ENCODE assay signal across 14 cellular contexts in genomic region chr16:23026777-23027362, GRCh38.
DNase-seq lines count a peak whose midpoint lies in the region; ATAC-seq and TF ChIP-seq lines count a peak whose summit lies in the region.
"Had no signal": no experiment of that assay in that cellular context is flagged by ENCODE, and none has a peak within 500 bp of the region (broad histone marks: within the 10 kb centered on the region; RNA-seq: fewer than 3 reads in every experiment).

No MANE protein-coding gene starts in this region.

- no peak overlapping the region for H3K4ac ChIP-seq in H9 (ENCODE audit: low read depth, low read length)

- no peak overlapping the region for H4K5ac ChIP-seq in H9 (ENCODE audit: insufficient read length, low read depth, low read length)

- ATAC-seq in GM21447 (IDR thresholded peaks at IDR 0.05; ENCODE audit: unreplicated experiment) (no peak), HG03378 (IDR thresholded peaks at IDR 0.05; ENCODE audit: unreplicated experiment) (no peak), aorta (ENCODE audit: low FRiP score) (no peak)
- ATAC-seq: stimulated activated naive CD8-positive, alpha-beta T cell treated with anti-CD3 and anti-CD28 coated beads, Interleukin-15, amount 100 ng/mL, for 72 hours had no signal

- no peaks in the 10 kb centered on the region for H3K9me2 ChIP-seq in SK-N-SH

- no peak for TF ChIP-seq EP300 in SK-N-SH (IDR thresholded peaks at IDR 0.05; ENCODE audit: borderline replicate concordance in 1 of 2, low read depth in 1 of 2, low read length in 1 of 2)

- no CpG with 5 or more reads among the region's 4 CpGs for WGBS in H9 (ENCODE audit: extremely low coverage, insufficient read length, low lambda C conversion rate)
- WGBS in SK-N-SH (ENCODE audit: low lambda C conversion rate) = 33% methylated on average over 4 of the region's 4 CpGs
- WGBS in aorta, 2 donors = 17 to 22% methylated on average over 4 of the region's 4 CpGs

- H2BK12ac ChIP-seq in H9 (ENCODE audit: insufficient read length, low read depth, low read length) = no peak overlapping the region

- H3K56ac ChIP-seq in H9 (ENCODE audit: insufficient read length, low read depth, low read length) = no peak overlapping the region

- no peak overlapping the region for H4K8ac ChIP-seq in H9 (replicated peaks; ENCODE audit: insufficient read length, low read depth, low read length)

- no peak overlapping the region for H2AK5ac ChIP-seq in H9 (ENCODE audit: insufficient read length, low read length)

- no peak overlapping the region for H3K27ac Mint-ChIP-seq in H9
- H3K27ac Mint-ChIP-seq in glutamatergic neuron (ENCODE audit: unreplicated experiment) = peak overlapping the region; percentile 53
- H3K27ac Mint-ChIP-seq: stimulated activated naive CD8-positive, alpha-beta T cell treated with anti-CD3 and anti-CD28 coated beads, Interleukin-15, amount 100 ng/mL, for 72 hours had no signal

- peak; percentile 55 for DNase-seq in A172 (ENCODE audit: low spot score)
- peak; percentile 54 for DNase-seq in H9
- no peak for DNase-seq in SK-N-SH
- no peak for DNase-seq in glutamatergic neuron
- DNase-seq in NK-92 treated with Interleukin-12 subunit alpha and Interleukin-12 subunit beta, amount 100 ng/mL, for 24 hours (lab: John Stamatoyannopoulos, UW) = no peak
- no peak for DNase-seq in aorta
- DNase-seq: CD4-positive, CD25-positive, alpha-beta regulatory T cell; colonic mucosa; left ventricle myocardium inferior; spleen; stimulated activated naive CD8-positive, alpha-beta T cell treated with anti-CD3 and anti-CD28 coated beads, Interleukin-15, amount 100 ng/mL, for 72 hours had no signal

- no peaks in the 10 kb centered on the region for H4K20me1 ChIP-seq in H9 (ENCODE audit: control insufficient read depth, insufficient read depth, insufficient read length)
- no peaks in the 10 kb centered on the region for H4K20me1 ChIP-seq in SK-N-SH (ENCODE audit: insufficient read depth)

- H3K4me2 ChIP-seq in H9 (ENCODE audit: insufficient read depth, insufficient read length, low read length) (no peak overlapping the region), SK-N-SH (no peak overlapping the region)
- H3K4me2 ChIP-seq: KMS-11 had no signal

- CTCF ChIA-PET in SK-N-SH (lab: Yijun Ruan, JAX) = interaction anchor here (1.1 to 2.1 kb wide), 6 partner anchors 32 to 409 kb away, joined by 3 to 12 read pairs (median 8); no protein-coding TSS in a partner anchor

- H4K91ac ChIP-seq in H9 (ENCODE audit: insufficient read length, low read depth, low read length) = no peak overlapping the region

- H3K27me3 Mint-ChIP-seq in H9 (ENCODE audit: low read depth) (peaks cover 4% of the 10 kb centered on the region), glutamatergic neuron (ENCODE audit: unreplicated experiment) (no peaks in the 10 kb centered on the region)
- H3K27me3 Mint-ChIP-seq: CD4-positive, CD25-positive, alpha-beta regulatory T cell had no signal

- no peak overlapping the region for H3T11ph ChIP-seq in H9 (ENCODE audit: low read length)

- no peak overlapping the region for H2BK120ac ChIP-seq in H9 (ENCODE audit: low read depth, low read length, poor library complexity, severe bottlenecking)

- H3K23me2 ChIP-seq in H9 (ENCODE audit: insufficient read length, low read depth, low read length, poor library complexity, severe bottlenecking) = no peaks in the 10 kb centered on the region

- H3K9ac ChIP-seq in H9 (ENCODE audit: extremely low read depth, insufficient read length, low read length) (no peak overlapping the region), SK-N-SH (no peak overlapping the region)
- H3K9ac ChIP-seq: KMS-11 had no signal

- H2AFZ ChIP-seq in H9 (ENCODE audit: low read length) (no peak overlapping the region), SK-N-SH (ENCODE audit: low read depth) (no peak overlapping the region)

- POLR2A ChIA-PET in SK-N-SH (lab: Yijun Ruan, JAX) = no interaction called here

- H3K36me3 Mint-ChIP-seq in H9 (ENCODE audit: insufficient read depth in 1 of 3, low read depth in 3 of 3) (no peaks in the 10 kb centered on the region), glutamatergic neuron (ENCODE audit: unreplicated experiment) (no peaks in the 10 kb centered on the region)
- H3K36me3 Mint-ChIP-seq: CD4-positive, CD25-positive, alpha-beta regulatory T cell had no signal

- no peak for TF ChIP-seq RAD21 in SK-N-SH (IDR thresholded peaks at IDR 0.05; ENCODE audit: low read length)

- H3K18ac ChIP-seq in H9 (ENCODE audit: insufficient read length, low read depth, low read length) = no peak overlapping the region

- H2BK5ac ChIP-seq in H9 (ENCODE audit: insufficient read length, low read length) = no peak overlapping the region

- H3K27ac ChIP-seq in H9 (ENCODE audit: insufficient read length, low read depth, low read length) = no peak overlapping the region
- H3K27ac ChIP-seq in SK-N-SH (ENCODE audit: low read depth in 2 of 2, low read length in 1 of 2) = no peak overlapping the region
- H3K27ac ChIP-seq in aorta (ENCODE audit: low read depth in 1 of 2, low read length in 2 of 2) = no peak overlapping the region
- H3K27ac ChIP-seq: colonic mucosa, KMS-11, left ventricle myocardium inferior, spleen had no signal

- H3K4me3 Mint-ChIP-seq in H9 = no peak overlapping the region; a peak in 1 of 5 replicates
- H3K4me3 Mint-ChIP-seq in glutamatergic neuron (ENCODE audit: unreplicated experiment) = no peak overlapping the region
- H3K4me3 Mint-ChIP-seq: CD4-positive, CD25-positive, alpha-beta regulatory T cell; stimulated activated naive CD8-positive, alpha-beta T cell treated with anti-CD3 and anti-CD28 coated beads, Interleukin-15, amount 100 ng/mL, for 72 hours had no signal

- H3K36me3 ChIP-seq in SK-N-SH (replicated peaks in 1 of 2; ENCODE audit: control insufficient read depth in 1 of 2, insufficient read depth in 2 of 2, low read length in 1 of 2) (no peaks in the 10 kb centered on the region), aorta (ENCODE audit: control insufficient read depth in 1 of 2, insufficient read depth in 2 of 2, low read length in 1 of 2) (no peaks in the 10 kb centered on the region)
- H3K36me3 ChIP-seq: colonic mucosa, left ventricle myocardium inferior, spleen had no signal

- H3F3A ChIP-seq in SK-N-SH (replicated peaks; ENCODE audit: insufficient read depth) = no peaks in the 10 kb centered on the region

- H3K14ac ChIP-seq in H9 (ENCODE audit: insufficient read depth, low read length) = no peak overlapping the region

- H3K79me1 ChIP-seq in H9 (ENCODE audit: insufficient read depth, low read depth, low read length, poor library complexity, severe bottlenecking) = no peaks in the 10 kb centered on the region

- H3K23ac ChIP-seq in H9 (ENCODE audit: insufficient read length, low read depth, low read length) = no peak overlapping the region

- no peaks in the 10 kb centered on the region for H3K9me3 ChIP-seq in H9 (ENCODE audit: control insufficient read depth, low read depth, low read length)
- no peaks in the 10 kb centered on the region for H3K9me3 ChIP-seq in SK-N-SH
- peaks cover 1% of the 10 kb centered on the region for H3K9me3 ChIP-seq in aorta (ENCODE audit: control insufficient read depth, low read length)
- H3K9me3 ChIP-seq: colonic mucosa, left ventricle myocardium inferior, spleen had no signal

- no peak overlapping the region for H2BK15ac ChIP-seq in H9 (ENCODE audit: low read depth, low read length)

- no peaks in the 10 kb centered on the region for H3K4me1 ChIP-seq in H9 (ENCODE audit: insufficient read depth, low read length)
- peaks cover 0 to 32% of the 10 kb centered on the region in 2 experiments; a peak in 1 of 4 replicates for H3K4me1 ChIP-seq in SK-N-SH (ENCODE audit: control insufficient read depth in 1 of 2, insufficient read depth in 2 of 2, low read depth in 1 of 2, low read length in 1 of 2)
- no peaks in the 10 kb centered on the region for H3K4me1 ChIP-seq in aorta (ENCODE audit: control insufficient read depth in 1 of 2, insufficient read depth in 2 of 2, low read length in 2 of 2)
- H3K4me1 ChIP-seq: colonic mucosa, left ventricle myocardium inferior, spleen had no signal

- no peaks in the 10 kb centered on the region for H3K27me3 ChIP-seq in H9 (ENCODE audit: insufficient read depth, low read length)
- no peaks in the 10 kb centered on the region for H3K27me3 ChIP-seq in SK-N-SH (ENCODE audit: insufficient read depth)
- H3K27me3 ChIP-seq in aorta (ENCODE audit: control insufficient read depth in 1 of 2, insufficient read depth in 2 of 2, low read length in 1 of 2) = no peaks in the 10 kb centered on the region
- H3K27me3 ChIP-seq: colonic mucosa had no signal

- intact Hi-C loops in aorta (cut with DNase I) = no loop called here

- H3K4me3 ChIP-seq in SK-N-SH (ENCODE audit: low read depth in 2 of 2, low read length in 1 of 2) (no peak overlapping the region), aorta (ENCODE audit: low read length in 2 of 2) (no peak overlapping the region)
- H3K4me3 ChIP-seq: colonic mucosa, left ventricle myocardium inferior, spleen had no signal

- H2BK20ac ChIP-seq in H9 (ENCODE audit: low read depth, low read length, poor library complexity, severe bottlenecking) = no peak overlapping the region

- H3K9me3 Mint-ChIP-seq in H9 = no peaks in the 10 kb centered on the region
- H3K9me3 Mint-ChIP-seq in glutamatergic neuron (ENCODE audit: unreplicated experiment) = peaks cover 7% of the 10 kb centered on the region
- H3K9me3 Mint-ChIP-seq: stimulated activated naive CD8-positive, alpha-beta T cell treated with anti-CD3 and anti-CD28 coated beads, Interleukin-15, amount 100 ng/mL, for 72 hours had no signal

- H3K4me1 Mint-ChIP-seq in H9 = peaks cover 23% of the 10 kb centered on the region in 2 experiments
- H3K4me1 Mint-ChIP-seq in glutamatergic neuron (ENCODE audit: low read depth, unreplicated experiment) = peaks cover 20% of the 10 kb centered on the region
- H3K4me1 Mint-ChIP-seq: CD4-positive, CD25-positive, alpha-beta regulatory T cell; stimulated activated naive CD8-positive, alpha-beta T cell treated with anti-CD3 and anti-CD28 coated beads, Interleukin-15, amount 100 ng/mL, for 72 hours had no signal

- TF ChIP-seq CTCF in H9 (conservative IDR thresholded peaks at IDR 0.05) = no peak
- no peak for TF ChIP-seq CTCF in SK-N-SH (IDR thresholded peaks at IDR 0.05)
- TF ChIP-seq CTCF in glutamatergic neuron (IDR thresholded peaks at IDR 0.05; ENCODE audit: partially characterized antibody, unreplicated experiment) = no peak

- no peaks in the 10 kb centered on the region for H3K79me2 ChIP-seq in H9 (ENCODE audit: insufficient read depth, low read length)
- H3K79me2 ChIP-seq in SK-N-SH (ENCODE audit: insufficient read depth) = no peaks in the 10 kb centered on the region

TF ChIP-seq in SK-N-SH, 30 proteins besides CTCF, POLR2A, EP300 and RAD21 (continues in another document):
- no peak for TF ChIP-seq YY1 (IDR thresholded peaks at IDR 0.05; ENCODE audit: low read depth)

Comparison
In these comparisons a context has a peak if more than half of its experiments do, and no peak if none do; other contexts are left out.
1. DNase-seq: peak in A172 (single experiment) and H9 (single experiment); none in SK-N-SH (single experiment), glutamatergic neuron (single experiment), NK-92 treated with Interleukin-12 subunit alpha and Interleukin-12 subunit beta, amount 100 ng/mL, for 24 hours (single experiment) and aorta (0 of 2).